8 cellular contexts compared by ENCODE assay signal in genomic region chr2:200308421-200309295, GRCh38. TPM values are rescaled to one million over a fixed set of nuclear protein-coding genes. Genes with fewer than 3 reads are reported as not detected.
A peak's percentile ranks its signal among the peaks of the same experiment; 100 is the strongest.
DNase-seq lines count a peak whose midpoint lies in the region; ATAC-seq and TF ChIP-seq lines count a peak whose summit lies in the region.

No MANE protein-coding gene starts in this region.

- H3K4me1 ChIP-seq in psoas muscle = peaks cover 61% of the 10 kb centered on the region

- ATAC-seq in psoas muscle (no peak), HG02840 (IDR thresholded peaks at IDR 0.05; ENCODE audit: low FRiP score, unreplicated experiment) (no peak)

- TF ChIP-seq CTCF in epithelial cell of proximal tubule (conservative IDR thresholded peaks at IDR 0.05; ENCODE audit: low read depth, low read length) (no peak), psoas muscle (IDR thresholded peaks at IDR 0.05) (no peak), GM13977 (IDR thresholded peaks at IDR 0.05; ENCODE audit: extremely low read depth, insufficient read depth, missing control alignments) (no peak)

- WGBS in psoas muscle, 3 donors = 31 to 48% (median 37%) methylated on average over 5 of the region's 5 CpGs

- DNase-seq in GM03348 (ENCODE audit: low spot score) (peak; percentile 22), OCI-M1 (lab: John Stamatoyannopoulos, UW) (peak; percentile 34), epithelial cell of proximal tubule (ENCODE audit: low read depth) (no peak), psoas muscle (no peak), NCI-H510A treated with DMSO at 0.1 percent for 48 hours (lab: John Stamatoyannopoulos, UW) (no peak), GM13977 (ENCODE audit: low spot score) (no peak)
- no peak for DNase-seq in stimulated activated CD4-positive, alpha-beta T cell treated with anti-CD3 and anti-CD28 coated beads, Interleukin-4, amount 100 ng/mL, for 1 hour

- H3K36me3 ChIP-seq in psoas muscle (ENCODE audit: insufficient read depth in 1 of 2, low read depth in 1 of 2) = no peaks in the 10 kb centered on the region

- peak overlapping the region; percentile 91 for H3K27ac ChIP-seq in psoas muscle

- in situ Hi-C loops in GM13977 (cut with MboI; ENCODE audit: low pct_unique_long_range_greater_than_20kb, low sequenced_read_pairs, unreplicated experiment) = no loop called here

- no peaks in the 10 kb centered on the region for H3K9me3 ChIP-seq in psoas muscle

- H3K27me3 ChIP-seq in psoas muscle (ENCODE audit: insufficient read depth in 3 of 3, low read length in 2 of 3) = no peaks in the 10 kb centered on the region

- intact Hi-C loops in psoas muscle (cut with DNase I) = loop anchor here (5.0 to 10.0 kb wide), 4 partner anchors 146 to 324 kb away; no protein-coding TSS in a partner anchor

- peak overlapping the region; percentile 71 for H3K4me3 ChIP-seq in epithelial cell of proximal tubule (ENCODE audit: low read depth, low read length)
- peak overlapping the region; percentile 90 for H3K4me3 ChIP-seq in psoas muscle

RNA-seq across cellular contexts. Expression of gene SPATS2L, which starts 2.2 kb away (rescaled TPM):
- total RNA-seq in epithelial cell of proximal tubule = 93.9 and 115 TPM in 2 replicates
- 10 to 100 TPM; 34.2 to 60.2 (median 50.9) TPM for total RNA-seq in psoas muscle
- polyA plus RNA-seq in psoas muscle = 100 to 1,000 TPM in 2 of 3 donors, 10 to 100 TPM in 1; 62.1 to 286 (median 172) TPM

Comparison
In these comparisons a context has a peak if more than half of its experiments do, and no peak if none do; other contexts are left out.
1. DNase-seq: peak in GM03348 (single experiment) and OCI-M1 (single experiment); none in epithelial cell of proximal tubule (single experiment), psoas muscle (0 of 2), stimulated activated CD4-positive, alpha-beta T cell treated with anti-CD3 and anti-CD28 coated beads, Interleukin-4, amount 100 ng/mL, for 1 hour (single experiment), NCI-H510A treated with DMSO at 0.1 percent for 48 hours (single experiment) and GM13977 (single experiment).